ENCODE assay signal across 8 cellular contexts in genomic region chr1:111448482-111448917, GRCh38. TPM values are rescaled to one million over a fixed set of nuclear protein-coding genes. Genes with fewer than 3 reads are reported as not detected.
A peak's percentile ranks its signal among the peaks of the same experiment; 100 is the strongest.
DNase-seq lines count a peak whose midpoint lies in the region; ATAC-seq and TF ChIP-seq lines count a peak whose summit lies in the region.

No MANE protein-coding gene starts in this region.

- H3K4me2 ChIP-seq in neural progenitor cell, result peak overlapping the region; percentile 97

- POLR2A ChIA-PET in WTC11 (lab: Charles Lee), result interaction anchor here (0.7 to 1.0 kb wide), 4 partner anchors 12 to 558 kb away, joined by 3 to 8 read pairs (median 4); no protein-coding TSS in a partner anchor

- H3K9me3 ChIP-seq in neural progenitor cell (ENCODE audit: low read depth), result no peaks in the 10 kb centered on the region

- H3K27me3 Mint-ChIP-seq in WTC11 (ENCODE audit: low read depth) (no peaks in the 10 kb centered on the region), neural progenitor cell (ENCODE audit: insufficient read depth, low read depth) (peaks cover 3% of the 10 kb centered on the region)

- no peak for TF ChIP-seq CTCF in WTC11 (IDR thresholded peaks at IDR 0.05)
- no peak for TF ChIP-seq CTCF in epithelial cell of proximal tubule (conservative IDR thresholded peaks at IDR 0.05; ENCODE audit: low read depth, low read length)
- no peak for TF ChIP-seq CTCF in neural progenitor cell (IDR thresholded peaks at IDR 0.05)

- CTCF ChIA-PET in WTC11 (lab: Charles Lee), result interaction anchor here (0.7 to 1.5 kb wide), 6 partner anchors 32 to 226 kb away, joined by 3 to 14 read pairs (median 5); no protein-coding TSS in a partner anchor

- H3K27ac ChIP-seq in neural progenitor cell, result no peak overlapping the region

- peak overlapping the region; percentile 80 for H3K9ac ChIP-seq in neural progenitor cell

- H3K27me3 ChIP-seq in neural progenitor cell, result no peaks in the 10 kb centered on the region

- peaks cover 36% of the 10 kb centered on the region for H3K36me3 Mint-ChIP-seq in WTC11
- H3K36me3 Mint-ChIP-seq in neural progenitor cell, result peaks cover 12% of the 10 kb centered on the region

- no peaks in the 10 kb centered on the region for H3K9me3 Mint-ChIP-seq in WTC11
- H3K9me3 Mint-ChIP-seq in neural progenitor cell, result no peaks in the 10 kb centered on the region

- H3K4me3 ChIP-seq in epithelial cell of proximal tubule (ENCODE audit: low read depth, low read length), result peak overlapping the region; percentile 94
- peak overlapping the region; percentile 98 for H3K4me3 ChIP-seq in neural progenitor cell

- peaks cover 75% of the 10 kb centered on the region for H3K79me2 ChIP-seq in neural progenitor cell (ENCODE audit: low read depth)

- H3K4me3 Mint-ChIP-seq in WTC11 (peak overlapping the region; percentile 100), neural progenitor cell (peak overlapping the region; percentile 99)

- H4K20me1 ChIP-seq in neural progenitor cell (ENCODE audit: low read depth), result peaks cover 15% of the 10 kb centered on the region

- H3K4me1 Mint-ChIP-seq in WTC11 (peaks cover 31% of the 10 kb centered on the region), neural progenitor cell (peaks cover 19% of the 10 kb centered on the region)

- H2AFZ ChIP-seq in neural progenitor cell (replicated peaks), result peak overlapping the region; percentile 81

- peak; percentile 29 for DNase-seq in NK-92 treated with Interleukin-12 subunit alpha and Interleukin-12 subunit beta, amount 100 ng/mL, for 24 hours (lab: John Stamatoyannopoulos, UW)
- no peak for DNase-seq in NK-92 (lab: John Stamatoyannopoulos, UW; ENCODE audit: unreplicated experiment)
- no peak for DNase-seq in WTC11 (ENCODE audit: low spot score)
- DNase-seq in epithelial cell of proximal tubule (ENCODE audit: low read depth), result no peak
- DNase-seq in neural progenitor cell (ENCODE audit: low spot score), result no peak
- no peak for DNase-seq in DMS153 treated with DMSO at 0.1 percent for 48 hours (lab: John Stamatoyannopoulos, UW; ENCODE audit: unreplicated experiment)

- ATAC-seq in HG03135 (IDR thresholded peaks at IDR 0.05; ENCODE audit: unreplicated experiment) (peak; percentile 30), WTC11 (no peak), GM21423 (IDR thresholded peaks at IDR 0.05; ENCODE audit: unreplicated experiment) (no peak)

- no peaks in the 10 kb centered on the region for H3K36me3 ChIP-seq in neural progenitor cell

- peaks cover 15% of the 10 kb centered on the region for H3K4me1 ChIP-seq in neural progenitor cell

- peaks cover 3% of the 10 kb centered on the region for H3F3A ChIP-seq in neural progenitor cell (ENCODE audit: low read depth)

- H3K27ac Mint-ChIP-seq in WTC11 (peak overlapping the region; percentile 7; the same call in 1 of the 2 replicates), neural progenitor cell (peak overlapping the region; percentile 62)

TF ChIP-seq in WTC11, 78 proteins besides CTCF, POLR2A, EP300 and RAD21:
- TF ChIP-seq TEAD4 (CRISPR knock-in tag; IDR thresholded peaks at IDR 0.05), result no peak
- TF ChIP-seq ZNF671 (CRISPR knock-in tag; IDR thresholded peaks at IDR 0.05), result no peak
- no peak for TF ChIP-seq MYBL2 (CRISPR knock-in tag; IDR thresholded peaks at IDR 0.05)
- no peak for TF ChIP-seq CREM (CRISPR knock-in tag; IDR thresholded peaks at IDR 0.05)
- TF ChIP-seq SMAD3 (CRISPR knock-in tag; IDR thresholded peaks at IDR 0.05; ENCODE audit: borderline replicate concordance), result no peak
- no peak for TF ChIP-seq ZNF232 (CRISPR knock-in tag; IDR thresholded peaks at IDR 0.05)
- no peak for TF ChIP-seq EMX1 (CRISPR knock-in tag; IDR thresholded peaks at IDR 0.05)
- no peak for TF ChIP-seq TEAD1 (CRISPR knock-in tag; IDR thresholded peaks at IDR 0.05)
- no peak for TF ChIP-seq CDX4 (CRISPR knock-in tag; IDR thresholded peaks at IDR 0.05; ENCODE audit: borderline replicate concordance)
- no peak for TF ChIP-seq ZSCAN18 (CRISPR knock-in tag; IDR thresholded peaks at IDR 0.05)
- TF ChIP-seq FOXJ3 (CRISPR knock-in tag; IDR thresholded peaks at IDR 0.05; ENCODE audit: borderline replicate concordance), result no peak
- TF ChIP-seq TP53 (CRISPR knock-in tag; IDR thresholded peaks at IDR 0.05), result no peak
- TF ChIP-seq NFE2L1 (CRISPR knock-in tag; IDR thresholded peaks at IDR 0.05), result no peak
- no peak for TF ChIP-seq SOX15 (CRISPR knock-in tag; IDR thresholded peaks at IDR 0.05)

RNA-seq across cellular contexts. Expression of gene WDR77, which starts 0.6 kb away (rescaled TPM):
- total RNA-seq in WTC11 (2021) (52.3 to 64.5 TPM (median 57.5 TPM) in 3 replicates), epithelial cell of proximal tubule (79.4 and 81.2 TPM in 2 replicates), neural progenitor cell (ENCODE audit: low replicate concordance) (55.8 and 73.3 TPM in 2 replicates)

RNA-seq across cellular contexts. Expression of gene ATP5PB, which starts 0.8 kb away (rescaled TPM):
- total RNA-seq in WTC11 (2021) (243 to 284 TPM (median 253 TPM) in 3 replicates), epithelial cell of proximal tubule (329 and 351 TPM in 2 replicates), neural progenitor cell (ENCODE audit: low replicate concordance) (273 and 467 TPM in 2 replicates)

RNA-seq across cellular contexts. Expression of gene OVGP1, which starts 21.0 kb away (rescaled TPM):
- total RNA-seq in WTC11 (2021) (2.3 to 3.9 TPM (median 2.7 TPM) in 3 replicates), epithelial cell of proximal tubule (0.12 and 0.43 TPM in 2 replicates), neural progenitor cell (ENCODE audit: low replicate concordance) (1.8 and 2.1 TPM in 2 replicates)

RNA-seq across cellular contexts. Expression of gene C1orf162, which starts 25.3 kb away (rescaled TPM):
- 0.77 to 0.92 TPM (median 0.78 TPM) in 3 replicates for total RNA-seq in WTC11 (2021)
- total RNA-seq in epithelial cell of proximal tubule, result not detected in 2 replicates
- 0.26 and 0.93 TPM in 2 replicates for total RNA-seq in neural progenitor cell (ENCODE audit: low replicate concordance)

RNA-seq across cellular contexts. Expression of gene ADORA3, which starts 54.9 kb away (rescaled TPM):
- 0.15 to 0.25 TPM in 2 of 3 replicates, not detected in the other for total RNA-seq in WTC11 (2021)
- total RNA-seq in epithelial cell of proximal tubule, result not detected in 2 replicates
- total RNA-seq in neural progenitor cell (ENCODE audit: low replicate concordance), result not detected in 2 replicates
